12 cellular contexts compared by ENCODE assay signal in the genomic region with DNA sequence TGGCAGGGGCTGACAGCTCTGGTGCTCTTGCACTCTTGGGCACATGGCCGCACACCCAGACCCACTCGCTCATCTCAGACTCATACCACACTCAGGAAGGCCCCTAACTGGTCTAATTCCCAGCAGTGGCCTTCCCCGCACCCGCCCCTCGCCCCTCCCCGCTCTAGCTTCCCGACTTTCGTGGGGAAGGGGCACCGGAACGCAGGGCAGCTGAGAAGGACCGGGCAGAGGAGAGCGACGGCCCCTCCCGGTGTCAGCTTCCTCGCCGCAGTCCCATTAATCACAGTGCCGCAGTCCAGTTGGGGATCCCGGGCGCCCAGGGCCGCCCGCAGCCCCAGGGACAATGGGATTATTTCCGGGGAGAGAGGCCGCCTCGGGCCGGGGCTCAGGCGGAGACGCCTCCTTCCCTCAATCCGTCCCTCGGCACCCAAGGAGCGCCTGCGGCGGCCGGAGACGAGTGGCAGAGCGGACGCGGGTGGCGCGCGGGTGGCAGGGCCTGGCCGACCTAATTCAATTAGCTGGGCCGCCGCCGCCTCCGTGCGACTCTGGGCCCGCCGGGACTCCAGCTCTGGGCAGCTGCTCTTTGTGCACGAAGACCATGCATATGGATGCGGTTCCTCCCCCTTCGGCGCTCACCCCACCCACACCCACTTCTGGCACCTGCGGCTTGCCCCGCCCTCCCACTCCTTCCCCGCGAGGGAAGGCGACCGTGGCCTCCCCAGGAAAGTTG. TPM values are rescaled to one million over a fixed set of nuclear protein-coding genes. Genes with fewer than 3 reads are reported as not detected.
DNase-seq lines count a peak whose midpoint lies in the region; ATAC-seq and TF ChIP-seq lines count a peak whose summit lies in the region.
"Had no signal": no experiment of that assay in that cellular context is flagged by ENCODE, and none has a peak within 500 bp of the region (broad histone marks: within the 10 kb centered on the region; RNA-seq: fewer than 3 reads in every experiment).

No MANE protein-coding gene starts in this region.

- TF ChIP-seq CTCF in PC-3 (conservative IDR thresholded peaks at IDR 0.05; ENCODE audit: low read depth, low read length) (no peak), gastrocnemius medialis (IDR thresholded peaks at IDR 0.05 in 4 of 5, conservative IDR thresholded peaks at IDR 0.05 in 1 of 5) (no peak)

- H3K4me1 ChIP-seq in PC-3 (ENCODE audit: insufficient read depth, low read length) = no peaks in the 10 kb centered on the region; the same call in 1 of the 2 replicates
- H3K4me1 ChIP-seq in gastrocnemius medialis = peaks cover 11 to 16% of the 10 kb centered on the region in 2 donors
- H3K4me1 ChIP-seq: A549 had no signal

- no TSS peak for BruUV-seq in PC-3 (replicated peaks; lab: Mats Ljungman, UMichigan)

- no peak for TF ChIP-seq POLR2A in gastrocnemius medialis (IDR thresholded peaks at IDR 0.05)

- H3K27me3 ChIP-seq in PC-3 (ENCODE audit: low read length) (peaks cover 9% of the 10 kb centered on the region; the same call in 1 of the 2 replicates), gastrocnemius medialis (peaks cover 69 to 83% (median 70%) of the 10 kb centered on the region in 3 donors)

- POLR2A ChIA-PET in PC-3 (lab: Charles Lee; ENCODE audit: unreplicated experiment) = interaction anchor here (0.6 kb wide), 1 partner anchor 319 kb away, joined by 5 read pairs; no protein-coding TSS in a partner anchor

- no peaks in the 10 kb centered on the region for H3K9me2 ChIP-seq in PC-3 (replicated peaks; ENCODE audit: low read length)

- H3K9ac ChIP-seq in PC-3 (ENCODE audit: low read length) = 0 out of 2 replicates have a peak overlapping the region, but pooled peaks have one; percentile 10

- H3F3A ChIP-seq in PC-3 (ENCODE audit: low read length, unreplicated experiment) = no peaks in the 10 kb centered on the region

- ATAC-seq in PC-3 (peak; percentile 51), left cardiac atrium (peak; percentile 10 to 25), gastrocnemius medialis (peak in 1 of 2 donors; percentile 30), GM21737 (IDR thresholded peaks at IDR 0.05; ENCODE audit: unreplicated experiment) (no peak)

- H3K4me3 ChIP-seq in PC-3 (ENCODE audit: low read length) (peak overlapping the region; percentile 65), gastrocnemius medialis (peak overlapping the region; percentile 29 to 53 (median 36))
- H3K4me3 ChIP-seq: A549 had no signal

- H3K27ac ChIP-seq in PC-3 (ENCODE audit: low read length) (no peak overlapping the region), gastrocnemius medialis (no peak overlapping the region)
- H3K27ac ChIP-seq: A549 had no signal

- H3K9me3 ChIP-seq in PC-3 (ENCODE audit: low read length) = no peaks in the 10 kb centered on the region
- H3K9me3 ChIP-seq in gastrocnemius medialis = no peaks in the 10 kb centered on the region
- H3K9me3 ChIP-seq: A549 had no signal

- intact Hi-C loops in PC-3 (cut with micrococcal nuclease) = no loop called here
- intact Hi-C loops in left cardiac atrium (cut with DNase I) = no loop called here
- intact Hi-C loops in gastrocnemius medialis (cut with DNase I; ENCODE audit: low total_unique reads) = no loop called here

- DNase-seq in DMS79 treated with DMSO at 0.1 percent for 48 hours (lab: John Stamatoyannopoulos, UW) (peak; percentile 4), DMS79 (lab: John Stamatoyannopoulos, UW) (no peak), PC-3 (no peak), left cardiac atrium (no peak), gastrocnemius medialis (no peak), superior temporal gyrus (ENCODE audit: extremely low spot score) (no peak), amniotic stem cell (lab: John Stamatoyannopoulos, UW) (no peak)
- DNase-seq: islet precursor cell, KBM-7 had no signal

- H4K20me1 ChIP-seq in PC-3 (ENCODE audit: low read length) = no peaks in the 10 kb centered on the region

- H2AFZ ChIP-seq in PC-3 (ENCODE audit: low read length) = peak overlapping the region; percentile 86

- in situ Hi-C loops in gastrocnemius medialis (cut with MboI; ENCODE audit: low sequenced_read_pairs in 4 of 4) = no loop called here

- H3K79me2 ChIP-seq in PC-3 (ENCODE audit: low read length) = no peaks in the 10 kb centered on the region

- H3K36me3 ChIP-seq in PC-3 (ENCODE audit: low read depth, low read length) (no peaks in the 10 kb centered on the region), gastrocnemius medialis (no peaks in the 10 kb centered on the region)

- H3K4me2 ChIP-seq in PC-3 (ENCODE audit: low read length) = peak overlapping the region; percentile 89
- H3K4me2 ChIP-seq: A549 had no signal

- CTCF ChIA-PET in PC-3 (lab: Charles Lee) = interaction anchor here (0.6 to 0.7 kb wide), 2 partner anchors 71 to 91 kb away, joined by 3 to 4 read pairs; no protein-coding TSS in a partner anchor

RNA-seq across cellular contexts. Expression of a gene that starts 7.8 kb away (rescaled TPM):
- total RNA-seq in PC-3 (2014; rRNA removed) = not detected in 2 replicates
- total RNA-seq in left cardiac atrium = under 1 TPM in 1 of 2 donors, not detected in 1; 0.21 TPM
- not detected for total RNA-seq in gastrocnemius medialis
- total RNA-seq: dermis microvascular lymphatic vessel endothelial cell had no signal
